In the genomic region with DNA sequence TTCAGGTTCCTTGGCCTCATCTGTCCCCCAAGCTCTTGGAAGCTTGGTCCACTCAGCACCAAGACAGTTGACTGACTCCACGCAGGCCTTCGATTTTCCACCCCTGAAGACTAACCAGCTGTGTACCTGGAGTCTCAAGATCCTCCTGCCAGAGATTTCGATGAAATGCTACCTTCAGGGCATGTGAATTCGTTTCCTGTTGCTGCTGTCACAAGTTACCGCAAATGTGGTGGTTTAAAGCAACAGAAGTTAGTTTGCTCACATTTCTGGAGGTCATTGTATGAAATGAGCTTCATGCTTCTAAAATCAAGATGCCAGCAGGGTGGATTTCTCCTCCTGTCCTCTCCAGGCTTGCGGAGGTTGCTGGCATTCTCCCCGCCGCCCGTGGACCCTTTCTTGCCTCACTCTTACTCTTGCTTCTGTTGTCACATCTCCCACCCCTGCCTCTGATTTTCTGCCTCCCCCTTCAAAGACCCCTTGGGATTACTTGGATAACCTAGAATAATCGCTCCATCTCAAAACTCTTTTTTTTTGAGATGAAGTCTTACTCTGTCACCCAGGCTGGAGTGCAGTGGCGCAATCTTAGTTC, we compare ENCODE assay signal across 24 cellular contexts. TPM values are rescaled to one million over a fixed set of nuclear protein-coding genes. Genes with fewer than 3 reads are reported as not detected.
A peak's percentile ranks its signal among the peaks of the same experiment; 100 is the strongest.
DNase-seq lines count a peak whose midpoint lies in the region; ATAC-seq, FAIRE-seq and TF ChIP-seq lines count a peak whose summit lies in the region.
"Had no signal": no experiment of that assay in that cellular context is flagged by ENCODE, and none has a peak within 500 bp of the region (broad histone marks: within the 10 kb centered on the region; RNA-seq: fewer than 3 reads in every experiment).

No MANE protein-coding gene starts in this region.

- H3K27me3 ChIP-seq in GM23338 (ENCODE audit: insufficient read depth) (no peaks in the 10 kb centered on the region), small intestine (ENCODE audit: control insufficient read depth in 2 of 2, insufficient read depth in 2 of 2, low read length in 2 of 2) (no peaks in the 10 kb centered on the region)
- H3K27me3 ChIP-seq: BE2C, Peyer's patch had no signal

- TF ChIP-seq RAD21 in A549 (conservative IDR thresholded peaks at IDR 0.05 in 1 of 2, IDR thresholded peaks at IDR 0.05 in 1 of 2): no peak

- H3K9me3 ChIP-seq in A549: no peaks in the 10 kb centered on the region
- H3K9me3 ChIP-seq in small intestine (ENCODE audit: control insufficient read depth, low read depth): no peaks in the 10 kb centered on the region
- H3K9me3 ChIP-seq: BE2C, Caco-2, HAP-1, Peyer's patch had no signal

- no peaks in the 10 kb centered on the region for H3K36me3 Mint-ChIP-seq in activated T-cell treated with anti-CD3 and anti-CD28 coated beads, Interleukin-2, amount 50 U/mL, for 24 hours (ENCODE audit: low read depth)
- H3K36me3 Mint-ChIP-seq in GM23338 (ENCODE audit: low read depth): peaks cover 8% of the 10 kb centered on the region; the same call in 2 of the 3 replicates
- peaks cover 3% of the 10 kb centered on the region for H3K36me3 Mint-ChIP-seq in activated naive CD8-positive, alpha-beta T cell treated with anti-CD3 and anti-CD28 coated beads, Interleukin-2, amount 10 ng/mL, durations not matched to agents 7 days and 5 days

- TF ChIP-seq CTCF in A549 (IDR thresholded peaks at IDR 0.05) (no peak), GM23338 (conservative IDR thresholded peaks at IDR 0.05; ENCODE audit: low read depth in 2 of 2) (no peak)

- TF ChIP-seq POLR2A in A549 (IDR thresholded peaks at IDR 0.05; ENCODE audit: low read length): no peak

- no peak for TF ChIP-seq EP300 in A549 (IDR thresholded peaks at IDR 0.05)

- H3K4me1 ChIP-seq in A549: no peaks in the 10 kb centered on the region
- H3K4me1 ChIP-seq in GM23338 (ENCODE audit: insufficient read depth): no peaks in the 10 kb centered on the region
- H3K4me1 ChIP-seq in small intestine (ENCODE audit: control insufficient read depth in 2 of 2, insufficient read depth in 1 of 2, low read depth in 1 of 2, low read length in 1 of 2): no peaks in the 10 kb centered on the region
- H3K4me1 ChIP-seq: BE2C, Caco-2, HAP-1, Peyer's patch had no signal

- H3K4me3 Mint-ChIP-seq in activated T-cell treated with anti-CD3 and anti-CD28 coated beads, Interleukin-2, amount 50 U/mL, for 24 hours: no peak overlapping the region
- H3K4me3 Mint-ChIP-seq in GM23338: no peak overlapping the region
- peak overlapping the region; percentile 62 for H3K4me3 Mint-ChIP-seq in activated naive CD8-positive, alpha-beta T cell treated with anti-CD3 and anti-CD28 coated beads, Interleukin-2, amount 10 ng/mL, durations not matched to agents 7 days and 5 days

- H3K4me2 ChIP-seq in A549 (no peak overlapping the region), GM23338 (no peak overlapping the region)

- 46% methylated on average over 11 of the region's 11 CpGs for WGBS in A549 (ENCODE audit: missing lambda C conversion rate)
- 76 to 92% (median 88%) methylated on average over 11 of the region's 11 CpGs for WGBS in small intestine, 3 donors

- H3K27ac ChIP-seq in A549 (no peak overlapping the region), GM23338 (ENCODE audit: low read depth) (no peak overlapping the region), small intestine (ENCODE audit: low read depth in 1 of 2, low read length in 1 of 2) (no peak overlapping the region)
- H3K27ac ChIP-seq: GM23248, Peyer's patch had no signal

- H3K79me2 ChIP-seq in GM23338 (replicated peaks; ENCODE audit: insufficient read depth): no peaks in the 10 kb centered on the region

- no peaks in the 10 kb centered on the region for H4K20me1 ChIP-seq in GM23338 (replicated peaks; ENCODE audit: insufficient read depth)

- 0 out of 2 replicates have a peak overlapping the region, but pooled peaks have one; percentile 32 for H2AFZ ChIP-seq in GM23338
- H2AFZ ChIP-seq: GM23248 had no signal

- H3K36me3 ChIP-seq in GM23338 (ENCODE audit: insufficient read depth): no peaks in the 10 kb centered on the region
- H3K36me3 ChIP-seq in small intestine (ENCODE audit: control insufficient read depth in 2 of 2, insufficient read depth in 2 of 2, low read length in 2 of 2): no peaks in the 10 kb centered on the region
- H3K36me3 ChIP-seq: BE2C, HAP-1, Peyer's patch had no signal

- DNase-seq in activated T-cell treated with anti-CD3 and anti-CD28 coated beads, Interleukin-2, amount 50 U/mL, for 24 hours: no peak
- DNase-seq in activated T-cell treated with anti-CD3 and anti-CD28 coated beads, Interleukin-2, amount 50 U/mL, for 1 hour: no peak
- DNase-seq in A549 (ENCODE audit: low read depth in 1 of 2, low spot score in 1 of 2) (no peak), GM23338 (ENCODE audit: low spot score) (no peak), small intestine (no peak), foreskin melanocyte (no peak), AG08395 (ENCODE audit: low spot score) (no peak)
- DNase-seq in activated naive CD8-positive, alpha-beta T cell treated with anti-CD3 and anti-CD28 coated beads, Interleukin-2, amount 10 ng/mL, durations not matched to agents 7 days and 5 days: no peak
- DNase-seq: BE2C, Caco-2, DMS 273 treated with DMSO at 0.1 percent for 48 hours, DMS79 treated with DMSO at 0.1 percent for 48 hours, GM23248, MM.1S, NCI-H1048, NCI-H1417 treated with DMSO at 0.1 percent for 48 hours, NCI-H187, NCI-H446, NCI-H526, Peyer's patch had no signal

- POLR2A ChIA-PET in A549 (lab: Yijun Ruan, JAX): no interaction called here
- POLR2A ChIA-PET in activated naive CD8-positive, alpha-beta T cell treated with anti-CD3 and anti-CD28 coated beads, Interleukin-2, amount 10 ng/mL, durations not matched to agents 7 days and 5 days (lab: Charles Lee): interaction anchor here (1.3 to 2.1 kb wide), 2 partner anchors 18 to 27 kb away, joined by 6 to 12 read pairs; a partner anchor contains a TSS

- H3K9me2 ChIP-seq in GM23338 (ENCODE audit: insufficient read depth): no peaks in the 10 kb centered on the region; the same call in 1 of the 2 replicates

- CTCF ChIA-PET in A549 (lab: Yijun Ruan, JAX): interaction anchor here (0.6 kb wide), 1 partner anchor 455 kb away, joined by 3 read pairs; no protein-coding TSS in a partner anchor

- H3K9me3 Mint-ChIP-seq in activated T-cell treated with anti-CD3 and anti-CD28 coated beads, Interleukin-2, amount 50 U/mL, for 24 hours: peaks cover 12% of the 10 kb centered on the region
- peaks cover 20% of the 10 kb centered on the region for H3K9me3 Mint-ChIP-seq in GM23338
- peaks cover 10% of the 10 kb centered on the region for H3K9me3 Mint-ChIP-seq in activated naive CD8-positive, alpha-beta T cell treated with anti-CD3 and anti-CD28 coated beads, Interleukin-2, amount 10 ng/mL, durations not matched to agents 7 days and 5 days

- no peaks in the 10 kb centered on the region for H3F3A ChIP-seq in GM23338 (replicated peaks; ENCODE audit: low read depth)

- peaks cover 8% of the 10 kb centered on the region for H3K4me1 Mint-ChIP-seq in activated T-cell treated with anti-CD3 and anti-CD28 coated beads, Interleukin-2, amount 50 U/mL, for 24 hours (ENCODE audit: low read depth)
- no peaks in the 10 kb centered on the region for H3K4me1 Mint-ChIP-seq in GM23338
- peaks cover 10% of the 10 kb centered on the region for H3K4me1 Mint-ChIP-seq in activated naive CD8-positive, alpha-beta T cell treated with anti-CD3 and anti-CD28 coated beads, Interleukin-2, amount 10 ng/mL, durations not matched to agents 7 days and 5 days

- no peaks in the 10 kb centered on the region for H3K27me3 Mint-ChIP-seq in activated T-cell treated with anti-CD3 and anti-CD28 coated beads, Interleukin-2, amount 50 U/mL, for 24 hours
- no peaks in the 10 kb centered on the region for H3K27me3 Mint-ChIP-seq in GM23338 (ENCODE audit: insufficient read depth, low read depth, poor library complexity)
- H3K27me3 Mint-ChIP-seq in activated naive CD8-positive, alpha-beta T cell treated with anti-CD3 and anti-CD28 coated beads, Interleukin-2, amount 10 ng/mL, durations not matched to agents 7 days and 5 days: no peaks in the 10 kb centered on the region

- H3K27ac Mint-ChIP-seq in activated T-cell treated with anti-CD3 and anti-CD28 coated beads, Interleukin-2, amount 50 U/mL, for 24 hours: peak overlapping the region; percentile 45
- H3K27ac Mint-ChIP-seq in GM23338: no peak overlapping the region
- H3K27ac Mint-ChIP-seq in activated naive CD8-positive, alpha-beta T cell treated with anti-CD3 and anti-CD28 coated beads, Interleukin-2, amount 10 ng/mL, durations not matched to agents 7 days and 5 days: peak overlapping the region; percentile 72

- ATAC-seq in A549 (no peak), GM23338 (no peak)
- peak; percentile 61 for ATAC-seq in activated naive CD8-positive, alpha-beta T cell treated with anti-CD3 and anti-CD28 coated beads, Interleukin-2, amount 10 ng/mL, durations not matched to agents 7 days and 5 days (ENCODE audit: low read depth)
- ATAC-seq: GM12878, K562 had no signal

- H3K4me3 ChIP-seq in A549: no peak overlapping the region
- H3K4me3 ChIP-seq in GM23338: no peak overlapping the region
- no peak overlapping the region for H3K4me3 ChIP-seq in small intestine (ENCODE audit: low read depth in 1 of 2, low read length in 2 of 2)
- H3K4me3 ChIP-seq: GM12878, GM23248, HAP-1, K562, Peyer's patch had no signal

- no peak for FAIRE-seq in A549 (lab: Jason Lieb, UNC)
- no peak for FAIRE-seq in small intestine (lab: Jason Lieb, UNC)
- FAIRE-seq: A204.1, GM12878, K562 had no signal

TF ChIP-seq in A549, 52 proteins besides CTCF, POLR2A, EP300 and RAD21:
- no peak for TF ChIP-seq CEBPB (IDR thresholded peaks at IDR 0.05)
- TF ChIP-seq RNF2 (IDR thresholded peaks at IDR 0.05; ENCODE audit: borderline replicate concordance, low read depth): peak; percentile 26; the same call in 1 of the 2 replicates

TF ChIP-seq in GM23338, 12 proteins besides CTCF, POLR2A, EP300 and RAD21 (continues in another document):
- TF ChIP-seq EZH2phosphoT487 (IDR thresholded peaks at IDR 0.05; ENCODE audit: unreplicated experiment): no peak
- TF ChIP-seq NANOG (IDR thresholded peaks at IDR 0.05; ENCODE audit: borderline replicate concordance): no peak
- TF ChIP-seq CREB1 (CRISPR knock-in tag; IDR thresholded peaks at IDR 0.05; ENCODE audit: low read depth): no peak
- no peak for TF ChIP-seq ZNF114 (CRISPR knock-in tag; IDR thresholded peaks at IDR 0.05)

RNA-seq across cellular contexts. Expression of a gene that starts 27.6 kb away (rescaled TPM):
- polyA plus RNA-seq in A549 (2011; rRNA removed): 2.6 and 3.4 TPM in 2 replicates
- 1.0 and 1.2 TPM in 2 replicates for polyA plus RNA-seq in A549 (2012; cell fraction: cytosol; rRNA removed)
- polyA plus RNA-seq in A549 (2012; cell fraction: nucleus; rRNA removed): 0.66 and 1.3 TPM in 2 replicates
- 1.7 to 2.1 TPM (median 2.0 TPM) in 3 replicates for polyA plus RNA-seq in A549 (2017; fragmentation: RNase III; extraction: RNeasy Plus Mini Kit Qiagen cat#74134 plus additional on column Dnase treatment)
- polyA minus RNA-seq in A549 (2011; rRNA and poly(A)+ RNA removed): 1.7 and 1.8 TPM in 2 replicates
- 2.2 and 2.3 TPM in 2 replicates for total RNA-seq in GM23338 (2014; rRNA removed; shearing (Covaris generic))
- polyA plus RNA-seq in GM23338 (2016; fragmentation: Nextera tagmentation; extraction: Ambion mirVana): 3.6 and 3.8 TPM in 2 replicates
- 10 to 100 TPM; 50.9 to 59.8 TPM for total RNA-seq in activated naive CD8-positive, alpha-beta T cell treated with anti-CD3 and anti-CD28 coated beads, Interleukin-2, amount 10 ng/mL, durations not matched to agents 7 days and 5 days
- 10 to 100 TPM in 1 of 3 donors, 1 to 10 TPM in 2; 9.5 to 36.0 (median 9.5) TPM for polyA plus RNA-seq in small intestine
